34 cellular contexts compared by ENCODE assay signal in the genomic region with DNA sequence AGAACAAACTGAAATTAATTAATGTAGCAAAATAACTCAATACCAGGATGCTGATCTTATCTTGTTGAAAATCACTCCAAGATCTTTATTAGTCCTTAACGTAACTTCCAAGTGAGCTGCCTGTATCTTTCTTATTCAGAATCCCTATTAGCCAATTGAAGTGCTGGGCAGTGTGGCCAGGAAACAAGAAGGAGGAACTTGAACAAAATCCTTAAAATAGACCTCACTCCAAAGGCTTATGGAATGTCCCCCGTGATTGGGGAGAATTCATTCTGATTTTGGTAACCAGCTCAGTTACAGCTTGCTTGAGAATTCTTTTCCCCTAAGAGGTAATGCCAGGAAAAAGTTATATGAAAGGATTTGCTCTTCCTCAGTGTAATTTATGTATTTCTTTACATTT.
"Had no signal": no experiment of that assay in that cellular context is flagged by ENCODE, and none has a peak within 500 bp of the region (broad histone marks: within the 10 kb centered on the region; RNA-seq: fewer than 3 reads in every experiment).

No MANE protein-coding gene starts in this region.

- H3K4me3 ChIP-seq: body of pancreas, breast epithelium, Peyer's patch had no signal

- H3K36me3 ChIP-seq: breast epithelium, Peyer's patch, WERI-Rb-1 had no signal

- ATAC-seq: activated CD8-positive, alpha-beta memory T cell treated with anti-CD3 and anti-CD28 coated beads, Interleukin-2, amount 10 ng/mL, durations not matched to agents 7 days and 5 days; body of pancreas; PC-3 had no signal

- H3K9me3 ChIP-seq: body of pancreas, breast epithelium, Peyer's patch had no signal

- H3K4me1 ChIP-seq: body of pancreas, breast epithelium, Peyer's patch had no signal

- H3K27me3 ChIP-seq: body of pancreas, breast epithelium, Peyer's patch had no signal

- DNase-seq: activated CD4-positive, alpha-beta memory T cell treated with anti-CD3 and anti-CD28 coated beads, Interleukin-2, amount 10 ng/mL, durations not matched to agents 7 days and 5 days; activated CD4-positive, alpha-beta T cell treated with anti-CD3 and anti-CD28 coated beads for 1 hour; activated CD4-positive, alpha-beta T cell treated with anti-CD3 and anti-CD28 coated beads for 48 hours; activated CD4-positive, CD25-positive, alpha-beta regulatory T cell; activated CD8-positive, alpha-beta memory T cell treated with anti-CD3 and anti-CD28 coated beads for 24 hours; activated CD8-positive, alpha-beta memory T cell treated with anti-CD3 and anti-CD28 coated beads, Interleukin-2, amount 10 ng/mL, durations not matched to agents 7 days and 5 days; activated CD8-positive, alpha-beta memory T cell treated with anti-CD3 and anti-CD28 coated beads, Interleukin-2, amount 50 U/mL, for 48 hours; activated effector memory CD4-positive, alpha-beta T cell treated with Interleukin-2 at 50 U/mL for 16 hours; activated naive CD4-positive, alpha-beta T cell; activated naive CD4-positive, alpha-beta T cell treated with anti-CD3 and anti-CD28 coated beads, Interleukin-2, amount 50 U/mL, for 16 hours; activated naive CD8-positive, alpha-beta T cell treated with anti-CD3 and anti-CD28 coated beads for 36 hours; activated T-cell treated with anti-CD3 and anti-CD28 coated beads, Interleukin-2, amount 50 U/mL, for 48 hours; amniotic stem cell; body of pancreas; NCI-H1092 treated with DMSO at 0.1 percent for 48 hours; NCI-H1417; NCI-H146; NCI-H187; NCI-H2029 treated with DMSO at 0.1 percent for 48 hours; NCI-H2107; NCI-H2171; NCI-H510A; NCI-H526; NCI-H748 treated with DMSO at 0.1 percent for 48 hours; NK-92 treated with Interleukin-12 subunit alpha and Interleukin-12 subunit beta, amount 100 ng/mL, for 24 hours; PC-3; Peyer's patch; RPMI8226; SW 1271; T-helper 1 cell; T-helper 2 cell; T-helper 9 cell; WERI-Rb-1 had no signal

- H3K27ac ChIP-seq: body of pancreas, breast epithelium, Peyer's patch, WERI-Rb-1 had no signal
